8 cellular contexts compared by ENCODE assay signal in genomic region chr2:69436594-69436936, GRCh38. TPM values are rescaled to one million over a fixed set of nuclear protein-coding genes. Genes with fewer than 3 reads are reported as not detected.
A peak's percentile ranks its signal among the peaks of the same experiment; 100 is the strongest.
DNase-seq lines count a peak whose midpoint lies in the region; ATAC-seq, FAIRE-seq and TF ChIP-seq lines count a peak whose summit lies in the region.

No MANE protein-coding gene starts in this region.

- FAIRE-seq in GM19239 (lab: Jason Lieb, UNC): no peak

- 6 to 7% (median 6%) methylated on average over 5 of the region's 5 CpGs for WGBS in heart left ventricle, 4 donors

- H3K27me3 ChIP-seq in heart left ventricle: no peaks in the 10 kb centered on the region

- intact Hi-C loops in heart left ventricle (cut with DNase I): loop anchor here in 4 of 10 donors (5.0 kb wide), 3 partner anchors 39 to 206 kb away; partner anchors contain the start of genes GFPT1 (in 3 of the 4) and AAK1 (in 1 of the 4)
- intact Hi-C loops in Right ventricle myocardium inferior (cut with DNase I): loop anchor here (5.0 kb wide), 1 partner anchor 49 kb away; the partner anchor contains the start of gene GFPT1
- intact Hi-C loops in dendritic cell treated with granulocyte-macrophage colony-stimulating factor and Interleukin-4, amounts not matched to agents 40 ng/mL and 50 ng/mL, for 4 days (cut with micrococcal nuclease): loop anchor here (5.0 kb wide), 1 partner anchor 44 kb away; no protein-coding TSS in a partner anchor

- H3K36me3 Mint-ChIP-seq in dendritic cell treated with granulocyte-macrophage colony-stimulating factor and Interleukin-4, amounts not matched to agents 40 ng/mL and 50 ng/mL, for 4 days (ENCODE audit: low read depth): peaks cover 18% of the 10 kb centered on the region
- H3K36me3 Mint-ChIP-seq in nephron (ENCODE audit: low read depth): peaks cover 3% of the 10 kb centered on the region

- peak overlapping the region; percentile 99 for H3K27ac Mint-ChIP-seq in dendritic cell treated with granulocyte-macrophage colony-stimulating factor and Interleukin-4, amounts not matched to agents 40 ng/mL and 50 ng/mL, for 4 days
- H3K27ac Mint-ChIP-seq in nephron: peak overlapping the region; percentile 98 to 99 (median 98)

- peaks cover 10% of the 10 kb centered on the region for H3K9me3 Mint-ChIP-seq in dendritic cell treated with granulocyte-macrophage colony-stimulating factor and Interleukin-4, amounts not matched to agents 40 ng/mL and 50 ng/mL, for 4 days
- no peaks in the 10 kb centered on the region for H3K9me3 Mint-ChIP-seq in nephron

- peak in 1 of 12 donors; percentile 14 for TF ChIP-seq CTCF in heart left ventricle (IDR thresholded peaks at IDR 0.05)
- TF ChIP-seq CTCF in nephron (IDR thresholded peaks at IDR 0.05; ENCODE audit: unreplicated experiment in 3 of 3): no peak

- peaks cover 0 to 8% (median 4%) of the 10 kb centered on the region in 9 donors for H3K36me3 ChIP-seq in heart left ventricle

- no peak for DNase-seq in heart left ventricle
- DNase-seq in Right ventricle myocardium inferior (ENCODE audit: missing footprints): no peak
- DNase-seq in NCI-H1694 (lab: John Stamatoyannopoulos, UW): peak; percentile 44
- no peak for DNase-seq in amniotic stem cell (lab: John Stamatoyannopoulos, UW)
- no peak for DNase-seq in GM19239 (ENCODE audit: insufficient read length, low spot score)
- no peak for DNase-seq in KBM-7

- no peaks in the 10 kb centered on the region for H3K27me3 Mint-ChIP-seq in dendritic cell treated with granulocyte-macrophage colony-stimulating factor and Interleukin-4, amounts not matched to agents 40 ng/mL and 50 ng/mL, for 4 days
- no peaks in the 10 kb centered on the region for H3K27me3 Mint-ChIP-seq in nephron (ENCODE audit: low read depth)

- peak overlapping the region; percentile 84 to 99 (median 96) for H3K27ac ChIP-seq in heart left ventricle

- peak overlapping the region; percentile 88 for H3K4me3 Mint-ChIP-seq in dendritic cell treated with granulocyte-macrophage colony-stimulating factor and Interleukin-4, amounts not matched to agents 40 ng/mL and 50 ng/mL, for 4 days
- H3K4me3 Mint-ChIP-seq in nephron: peak overlapping the region; percentile 87 to 98 (median 93)

- ATAC-seq in heart left ventricle (no peak), Right ventricle myocardium inferior (no peak)

- no peak for TF ChIP-seq POLR2A in heart left ventricle (IDR thresholded peaks at IDR 0.05)

- in situ Hi-C loops in KBM-7 (cut with MboI; ENCODE audit: low pct_unique_long_range_greater_than_20kb, low sequenced_read_pairs): no loop called here

- peak overlapping the region; percentile 70 to 97 (median 84) for H3K4me3 ChIP-seq in heart left ventricle

- H3K4me1 ChIP-seq in heart left ventricle: peaks cover 5 to 37% (median 21%) of the 10 kb centered on the region in 12 donors

- no peaks in the 10 kb centered on the region for H3K9me3 ChIP-seq in heart left ventricle

- H3K4me1 Mint-ChIP-seq in dendritic cell treated with granulocyte-macrophage colony-stimulating factor and Interleukin-4, amounts not matched to agents 40 ng/mL and 50 ng/mL, for 4 days (ENCODE audit: low read depth): peaks cover 29% of the 10 kb centered on the region
- peaks cover 25% of the 10 kb centered on the region for H3K4me1 Mint-ChIP-seq in nephron

RNA-seq across cellular contexts. Expression of gene NFU1, which starts 0.7 kb away (rescaled TPM):
- total RNA-seq in heart left ventricle (100 to 1,000 TPM in 6 of 9 donors, 10 to 100 TPM in 3; 76.6 to 144 (median 110) TPM), Right ventricle myocardium inferior (122 TPM)
- 100 to 1,000 TPM in 1 of 2 donors, 10 to 100 TPM in 1; 61.5 to 156 TPM for polyA plus RNA-seq in heart left ventricle

RNA-seq across cellular contexts. Expression of gene GFPT1, which starts 49.5 kb away (rescaled TPM):
- total RNA-seq in heart left ventricle (10 to 100 TPM; 22.6 to 87.9 (median 46.9) TPM), Right ventricle myocardium inferior (38.9 TPM)
- 10 to 100 TPM in 1 of 2 donors, 1 to 10 TPM in 1; 5.7 to 28.5 TPM for polyA plus RNA-seq in heart left ventricle
